1 cellular context compared by ENCODE assay signal in genomic region chr10:122495406-122496340, GRCh38.
A peak's percentile ranks its signal among the peaks of the same experiment; 100 is the strongest.
TF ChIP-seq lines count a peak whose summit lies in the region.

No MANE protein-coding gene starts in this region.

TF ChIP-seq in GM12878, 131 proteins besides CTCF, POLR2A, EP300 and RAD21 (continued from another document):
- TF ChIP-seq, protein P1, sequence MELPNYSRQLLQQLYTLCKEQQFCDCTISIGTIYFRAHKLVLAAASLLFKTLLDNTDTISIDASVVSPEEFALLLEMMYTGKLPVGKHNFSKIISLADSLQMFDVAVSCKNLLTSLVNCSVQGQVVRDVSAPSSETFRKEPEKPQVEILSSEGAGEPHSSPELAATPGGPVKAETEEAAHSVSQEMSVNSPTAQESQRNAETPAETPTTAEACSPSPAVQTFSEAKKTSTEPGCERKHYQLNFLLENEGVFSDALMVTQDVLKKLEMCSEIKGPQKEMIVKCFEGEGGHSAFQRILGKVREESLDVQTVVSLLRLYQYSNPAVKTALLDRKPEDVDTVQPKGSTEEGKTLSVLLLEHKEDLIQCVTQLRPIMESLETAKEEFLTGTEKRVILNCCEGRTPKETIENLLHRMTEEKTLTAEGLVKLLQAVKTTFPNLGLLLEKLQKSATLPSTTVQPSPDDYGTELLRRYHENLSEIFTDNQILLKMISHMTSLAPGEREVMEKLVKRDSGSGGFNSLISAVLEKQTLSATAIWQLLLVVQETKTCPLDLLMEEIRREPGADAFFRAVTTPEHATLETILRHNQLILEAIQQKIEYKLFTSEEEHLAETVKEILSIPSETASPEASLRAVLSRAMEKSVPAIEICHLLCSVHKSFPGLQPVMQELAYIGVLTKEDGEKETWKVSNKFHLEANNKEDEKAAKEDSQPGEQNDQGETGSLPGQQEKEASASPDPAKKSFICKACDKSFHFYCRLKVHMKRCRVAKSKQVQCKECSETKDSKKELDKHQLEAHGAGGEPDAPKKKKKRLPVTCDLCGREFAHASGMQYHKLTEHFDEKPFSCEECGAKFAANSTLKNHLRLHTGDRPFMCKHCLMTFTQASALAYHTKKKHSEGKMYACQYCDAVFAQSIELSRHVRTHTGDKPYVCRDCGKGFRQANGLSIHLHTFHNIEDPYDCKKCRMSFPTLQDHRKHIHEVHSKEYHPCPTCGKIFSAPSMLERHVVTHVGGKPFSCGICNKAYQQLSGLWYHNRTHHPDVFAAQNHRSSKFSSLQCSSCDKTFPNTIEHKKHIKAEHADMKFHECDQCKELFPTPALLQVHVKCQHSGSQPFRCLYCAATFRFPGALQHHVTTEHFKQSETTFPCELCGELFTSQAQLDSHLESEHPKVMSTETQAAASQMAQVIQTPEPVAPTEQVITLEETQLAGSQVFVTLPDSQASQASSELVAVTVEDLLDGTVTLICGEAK (IDR thresholded peaks at IDR 0.05; ENCODE audit: borderline replicate concordance): peak; percentile 65
- no peak for TF ChIP-seq NFXL1 (IDR thresholded peaks at IDR 0.05; ENCODE audit: borderline replicate concordance)
